In genomic region chr1:194342484-194343262, GRCh38 we compare ENCODE assay signal across 17 cellular contexts.
DNase-seq lines count a peak whose midpoint lies in the region; ATAC-seq and TF ChIP-seq lines count a peak whose summit lies in the region.
"Had no signal": no experiment of that assay in that cellular context is flagged by ENCODE, and none has a peak within 500 bp of the region (broad histone marks: within the 10 kb centered on the region; RNA-seq: fewer than 3 reads in every experiment).

No MANE protein-coding gene starts in this region.

- TF ChIP-seq CTCF in A673 (conservative IDR thresholded peaks at IDR 0.05; ENCODE audit: low read depth, low read length) (no peak), GM23338 (conservative IDR thresholded peaks at IDR 0.05; ENCODE audit: low read depth in 2 of 2) (peak; percentile 81 to 89), NB4 (IDR thresholded peaks at IDR 0.05; ENCODE audit: low read depth, low read length) (peak; percentile 56), epithelial cell of proximal tubule (conservative IDR thresholded peaks at IDR 0.05; ENCODE audit: low read depth, low read length) (peak; percentile 6)

- no peaks in the 10 kb centered on the region for H3K9me3 Mint-ChIP-seq in GM23338
- no peaks in the 10 kb centered on the region for H3K9me3 Mint-ChIP-seq in activated T-helper 17 cell treated with anti-CD3 and anti-CD28 coated beads, Interleukin-2, amount 50 U/mL, for 72 hours
- H3K9me3 Mint-ChIP-seq: activated naive CD8-positive, alpha-beta T cell treated with anti-CD3 and anti-CD28 coated beads for 36 hours had no signal

- intact Hi-C loops in A673 (cut with micrococcal nuclease; ENCODE audit: unreplicated experiment) = no loop called here

- H3K9me2 ChIP-seq in GM23338 (ENCODE audit: insufficient read depth) = no peaks in the 10 kb centered on the region

- DNase-seq in A673 (ENCODE audit: low spot score) (peak; percentile 10), GM23338 (ENCODE audit: low spot score) (peak; percentile 85), NB4 (ENCODE audit: low read depth) (peak; percentile 42), epithelial cell of proximal tubule (ENCODE audit: low read depth) (no peak), glomerular visceral epithelial cell (ENCODE audit: extremely low spot score) (no peak), substantia nigra (lab: John Stamatoyannopoulos, UW) (no peak)
- no peak for DNase-seq in stimulated activated CD4-positive, alpha-beta T cell treated with anti-CD3 and anti-CD28 coated beads, Interleukin-15, amount 100 ng/mL, for 24 hours
- DNase-seq: ACHN; activated naive CD8-positive, alpha-beta T cell treated with anti-CD3 and anti-CD28 coated beads for 36 hours; caudate nucleus; HCEC 1CT; midbrain; NCI-H1694 treated with DMSO at 0.1 percent for 48 hours had no signal

- POLR2A ChIA-PET in A673 (lab: Charles Lee; ENCODE audit: low non-redundant PET) = no interaction called here

- H3K9me3 ChIP-seq in A673 (ENCODE audit: low read depth, low read length, poor library complexity, severe bottlenecking) = no peaks in the 10 kb centered on the region
- H3K9me3 ChIP-seq: pancreas, upper lobe of left lung had no signal

- no peaks in the 10 kb centered on the region for H3K36me3 ChIP-seq in A673 (ENCODE audit: insufficient read depth, low read length, poor library complexity, severe bottlenecking)
- H3K36me3 ChIP-seq in GM23338 (ENCODE audit: insufficient read depth) = no peaks in the 10 kb centered on the region
- H3K36me3 ChIP-seq: pancreas, upper lobe of left lung had no signal

- no peaks in the 10 kb centered on the region for H4K20me1 ChIP-seq in GM23338 (replicated peaks; ENCODE audit: insufficient read depth)

- H3K4me1 ChIP-seq in A673 (ENCODE audit: insufficient read depth, low read length, poor library complexity, severe bottlenecking) (no peaks in the 10 kb centered on the region), GM23338 (ENCODE audit: insufficient read depth) (no peaks in the 10 kb centered on the region)
- H3K4me1 ChIP-seq: pancreas, upper lobe of left lung had no signal

- H3K27me3 Mint-ChIP-seq in GM23338 (ENCODE audit: insufficient read depth, low read depth, poor library complexity) = no peaks in the 10 kb centered on the region
- no peaks in the 10 kb centered on the region for H3K27me3 Mint-ChIP-seq in activated T-helper 17 cell treated with anti-CD3 and anti-CD28 coated beads, Interleukin-2, amount 50 U/mL, for 72 hours
- H3K27me3 Mint-ChIP-seq: activated naive CD8-positive, alpha-beta T cell treated with anti-CD3 and anti-CD28 coated beads for 36 hours had no signal

- no peak overlapping the region for H3K27ac Mint-ChIP-seq in GM23338
- no peak overlapping the region for H3K27ac Mint-ChIP-seq in activated T-helper 17 cell treated with anti-CD3 and anti-CD28 coated beads, Interleukin-2, amount 50 U/mL, for 72 hours
- H3K27ac Mint-ChIP-seq: activated naive CD8-positive, alpha-beta T cell treated with anti-CD3 and anti-CD28 coated beads for 36 hours had no signal

- H3K27ac ChIP-seq in A673 (ENCODE audit: low read depth, low read length, poor library complexity, severe bottlenecking) (no peak overlapping the region), GM23338 (ENCODE audit: low read depth) (no peak overlapping the region), substantia nigra (ENCODE audit: low read depth, low read length, poor library complexity, severe bottlenecking) (no peak overlapping the region)
- H3K27ac ChIP-seq: epithelial cell of prostate, pancreas, upper lobe of left lung had no signal

- H3K27me3 ChIP-seq in A673 (replicated peaks; ENCODE audit: insufficient read depth, low read depth, low read length, poor library complexity) (no peaks in the 10 kb centered on the region), GM23338 (ENCODE audit: insufficient read depth) (no peaks in the 10 kb centered on the region)
- H3K27me3 ChIP-seq: pancreas, upper lobe of left lung had no signal

- H3K79me2 ChIP-seq in GM23338 (replicated peaks; ENCODE audit: insufficient read depth) = no peaks in the 10 kb centered on the region

- H3K4me3 Mint-ChIP-seq in GM23338 = no peak overlapping the region; the same call in 2 of the 3 replicates
- no peak overlapping the region for H3K4me3 Mint-ChIP-seq in activated T-helper 17 cell treated with anti-CD3 and anti-CD28 coated beads, Interleukin-2, amount 50 U/mL, for 72 hours
- H3K4me3 Mint-ChIP-seq: activated naive CD8-positive, alpha-beta T cell treated with anti-CD3 and anti-CD28 coated beads for 36 hours had no signal

- H3F3A ChIP-seq in GM23338 (replicated peaks; ENCODE audit: low read depth) = no peaks in the 10 kb centered on the region

- CTCF ChIA-PET in A673 (lab: Charles Lee) = no interaction called here

- ATAC-seq in GM23338 = peak; percentile 100
- ATAC-seq in activated T-helper 17 cell treated with anti-CD3 and anti-CD28 coated beads, Interleukin-2, amount 50 U/mL, for 72 hours (replicated peaks) = no peak
- ATAC-seq: pancreas had no signal

- no TSS peak for BruUV-seq in A673 (replicated peaks; lab: Mats Ljungman, UMichigan)

- peak overlapping the region; percentile 9; the same call in 1 of the 2 replicates for H3K4me2 ChIP-seq in GM23338

- H3K4me3 ChIP-seq in A673 (ENCODE audit: low read depth, low read length, poor library complexity, severe bottlenecking) = no peak overlapping the region
- H3K4me3 ChIP-seq in GM23338 = peak overlapping the region; percentile 20; the same call in 1 of the 2 replicates
- no peak overlapping the region for H3K4me3 ChIP-seq in NB4 (ENCODE audit: low read depth, low read length)
- no peak overlapping the region for H3K4me3 ChIP-seq in epithelial cell of proximal tubule (ENCODE audit: low read depth, low read length)
- H3K4me3 ChIP-seq: pancreas, upper lobe of left lung had no signal

- peak overlapping the region; percentile 96; the same call in 1 of the 2 replicates for H2AFZ ChIP-seq in GM23338

- TF ChIP-seq POLR2A in NB4 (IDR thresholded peaks at IDR 0.05; ENCODE audit: extremely low read depth, insufficient read length) = no peak

- H3K36me3 Mint-ChIP-seq in GM23338 (ENCODE audit: low read depth) = no peaks in the 10 kb centered on the region
- no peaks in the 10 kb centered on the region for H3K36me3 Mint-ChIP-seq in activated T-helper 17 cell treated with anti-CD3 and anti-CD28 coated beads, Interleukin-2, amount 50 U/mL, for 72 hours (ENCODE audit: low read depth)
- H3K36me3 Mint-ChIP-seq: activated naive CD8-positive, alpha-beta T cell treated with anti-CD3 and anti-CD28 coated beads for 36 hours had no signal

- no peaks in the 10 kb centered on the region for H3K4me1 Mint-ChIP-seq in GM23338
- peaks cover 8% of the 10 kb centered on the region for H3K4me1 Mint-ChIP-seq in activated T-helper 17 cell treated with anti-CD3 and anti-CD28 coated beads, Interleukin-2, amount 50 U/mL, for 72 hours

TF ChIP-seq in GM23338, 12 proteins besides CTCF, POLR2A, EP300 and RAD21 (continues in another document):
- no peak for TF ChIP-seq EZH2phosphoT487 (IDR thresholded peaks at IDR 0.05; ENCODE audit: unreplicated experiment)
- no peak for TF ChIP-seq POLR2AphosphoS5 (IDR thresholded peaks at IDR 0.05; ENCODE audit: low read depth)
- no peak for TF ChIP-seq ZNF114 (CRISPR knock-in tag; IDR thresholded peaks at IDR 0.05)
- no peak for TF ChIP-seq ETS1 (IDR thresholded peaks at IDR 0.05)
- no peak for TF ChIP-seq STAT1 (IDR thresholded peaks at IDR 0.05; ENCODE audit: unreplicated experiment)
- TF ChIP-seq ZNF331 (CRISPR knock-in tag; IDR thresholded peaks at IDR 0.05; ENCODE audit: low read depth) = no peak
- TF ChIP-seq CREB1 (CRISPR knock-in tag; IDR thresholded peaks at IDR 0.05; ENCODE audit: low read depth) = no peak
- TF ChIP-seq EZH2 (IDR thresholded peaks at IDR 0.05; ENCODE audit: low read depth, unreplicated experiment) = no peak
- no peak for TF ChIP-seq REST (IDR thresholded peaks at IDR 0.05; ENCODE audit: unreplicated experiment)
- no peak for TF ChIP-seq NANOG (IDR thresholded peaks at IDR 0.05; ENCODE audit: borderline replicate concordance)
- no peak for TF ChIP-seq JUNB (IDR thresholded peaks at IDR 0.05; ENCODE audit: unreplicated experiment)

Comparison
In these comparisons a context has a peak if more than half of its experiments do, and no peak if none do; other contexts are left out.
1. DNase-seq: peak in A673 (single experiment), GM23338 (single experiment) and NB4 (single experiment); none in epithelial cell of proximal tubule (single experiment), stimulated activated CD4-positive, alpha-beta T cell treated with anti-CD3 and anti-CD28 coated beads, Interleukin-15, amount 100 ng/mL, for 24 hours (single experiment), glomerular visceral epithelial cell (single experiment) and substantia nigra (0 of 49).